1 cellular context compared by ENCODE assay signal in genomic region chr2:171149986-171150693, GRCh38.
TF ChIP-seq lines count a peak whose summit lies in the region.

No MANE protein-coding gene starts in this region.

TF ChIP-seq in GM23338, 12 proteins besides CTCF, POLR2A, EP300 and RAD21:
- TF ChIP-seq ZNF462 (CRISPR knock-in tag; IDR thresholded peaks at IDR 0.05) (no peak), JUNB (IDR thresholded peaks at IDR 0.05; ENCODE audit: unreplicated experiment) (no peak), EZH2 (IDR thresholded peaks at IDR 0.05; ENCODE audit: low read depth, unreplicated experiment) (no peak), ETS1 (IDR thresholded peaks at IDR 0.05) (no peak), STAT1 (IDR thresholded peaks at IDR 0.05; ENCODE audit: unreplicated experiment) (no peak), REST (IDR thresholded peaks at IDR 0.05; ENCODE audit: unreplicated experiment) (no peak), POLR2AphosphoS5 (IDR thresholded peaks at IDR 0.05; ENCODE audit: low read depth) (no peak), NANOG (IDR thresholded peaks at IDR 0.05; ENCODE audit: borderline replicate concordance) (no peak), ZNF331 (CRISPR knock-in tag; IDR thresholded peaks at IDR 0.05; ENCODE audit: low read depth) (no peak), EZH2phosphoT487 (IDR thresholded peaks at IDR 0.05; ENCODE audit: unreplicated experiment) (no peak), CREB1 (CRISPR knock-in tag; IDR thresholded peaks at IDR 0.05; ENCODE audit: low read depth) (no peak), ZNF114 (CRISPR knock-in tag; IDR thresholded peaks at IDR 0.05) (no peak)
